ENCODE assay signal across 17 cellular contexts in genomic region chr17:19520641-19521040, GRCh38. TPM values are rescaled to one million over a fixed set of nuclear protein-coding genes. Genes with fewer than 3 reads are reported as not detected.
DNase-seq lines count a peak whose midpoint lies in the region; ATAC-seq and TF ChIP-seq lines count a peak whose summit lies in the region.
"Had no signal": no experiment of that assay in that cellular context is flagged by ENCODE, and none has a peak within 500 bp of the region (broad histone marks: within the 10 kb centered on the region; RNA-seq: fewer than 3 reads in every experiment).

No MANE protein-coding gene starts in this region.

- H3K9me3 ChIP-seq in endodermal cell (ENCODE audit: control insufficient read depth, low read length) (no peaks in the 10 kb centered on the region), upper lobe of right lung (no peaks in the 10 kb centered on the region), vagina (no peaks in the 10 kb centered on the region)
- H3K9me3 ChIP-seq: SK-N-SH had no signal

- no peak overlapping the region for H3K9ac ChIP-seq in endodermal cell (ENCODE audit: extremely low read depth, low read length, poor library complexity, severe bottlenecking)
- H3K9ac ChIP-seq: KMS-11, SK-N-SH had no signal

- intact Hi-C loops in CD14-positive monocyte (cut with micrococcal nuclease) (no loop called here), upper lobe of right lung (cut with DNase I) (no loop called here), vagina (cut with DNase I) (no loop called here)

- DNase-seq in CD14-positive monocyte (ENCODE audit: low spot score) = no peak
- no peak for DNase-seq in GM23338 (ENCODE audit: low spot score)
- DNase-seq in endodermal cell = peak; percentile 39
- DNase-seq in upper lobe of right lung = peak; percentile 43
- DNase-seq in vagina (ENCODE audit: extremely low spot score in 2 of 2) = no peak
- DNase-seq in RPMI8226 = no peak
- DNase-seq in stimulated activated naive CD4-positive, alpha-beta T cell (lab: John Stamatoyannopoulos, UW) = no peak
- DNase-seq: H7, IMR-90, MM.1S, NCI-H2029, NCI-H510A, NCI-H69, SK-N-SH, SW 1271 had no signal

- no peaks in the 10 kb centered on the region for H3K79me2 ChIP-seq in GM23338 (replicated peaks; ENCODE audit: insufficient read depth)

- no peaks in the 10 kb centered on the region for H3K36me3 Mint-ChIP-seq in CD14-positive monocyte
- H3K36me3 Mint-ChIP-seq in GM23338 (ENCODE audit: low read depth) = no peaks in the 10 kb centered on the region
- H3K36me3 Mint-ChIP-seq in endodermal cell (ENCODE audit: low read depth) = no peaks in the 10 kb centered on the region

- no peaks in the 10 kb centered on the region for H3K36me3 ChIP-seq in GM23338 (ENCODE audit: insufficient read depth)
- no peaks in the 10 kb centered on the region for H3K36me3 ChIP-seq in endodermal cell (ENCODE audit: control insufficient read depth, insufficient read depth, low read length)
- no peaks in the 10 kb centered on the region for H3K36me3 ChIP-seq in upper lobe of right lung
- no peaks in the 10 kb centered on the region for H3K36me3 ChIP-seq in vagina

- H3K27ac Mint-ChIP-seq in CD14-positive monocyte = peak overlapping the region in 6 of 7 donors; percentile 66 to 94 (median 87)
- H3K27ac Mint-ChIP-seq in GM23338 = no peak overlapping the region
- H3K27ac Mint-ChIP-seq in endodermal cell = peak overlapping the region; percentile 44

- H3K4me3 ChIP-seq in GM23338 (no peak overlapping the region), endodermal cell (ENCODE audit: low read length) (no peak overlapping the region), upper lobe of right lung (no peak overlapping the region), vagina (no peak overlapping the region)

- peak overlapping the region; percentile 52 to 82 for H3K4me3 Mint-ChIP-seq in CD14-positive monocyte
- no peak overlapping the region for H3K4me3 Mint-ChIP-seq in GM23338
- H3K4me3 Mint-ChIP-seq in endodermal cell = peak overlapping the region; percentile 29

- H3K27ac ChIP-seq in GM23338 (ENCODE audit: low read depth) (no peak overlapping the region), endodermal cell (ENCODE audit: low read depth, low read length) (no peak overlapping the region), upper lobe of right lung (no peak overlapping the region), vagina (no peak overlapping the region)
- H3K27ac ChIP-seq: KMS-11 had no signal

- H3K27me3 ChIP-seq in GM23338 (ENCODE audit: insufficient read depth) = no peaks in the 10 kb centered on the region
- no peaks in the 10 kb centered on the region for H3K27me3 ChIP-seq in endodermal cell (ENCODE audit: control insufficient read depth, insufficient read depth, low read length, poor library complexity, severe bottlenecking)
- H3K27me3 ChIP-seq in upper lobe of right lung = no peaks in the 10 kb centered on the region
- H3K27me3 ChIP-seq in vagina = no peaks in the 10 kb centered on the region

- H2AFZ ChIP-seq in GM23338 = peak overlapping the region; percentile 56

- no peak for TF ChIP-seq POLR2A in vagina (IDR thresholded peaks at IDR 0.05)

- ATAC-seq in GM23338 (no peak), upper lobe of right lung (no peak)

- no peaks in the 10 kb centered on the region for H4K20me1 ChIP-seq in GM23338 (replicated peaks; ENCODE audit: insufficient read depth)

- H3K4me1 Mint-ChIP-seq in CD14-positive monocyte (peaks cover 39% of the 10 kb centered on the region), GM23338 (no peaks in the 10 kb centered on the region; the same call in 2 of the 3 replicates), endodermal cell (peaks cover 45% of the 10 kb centered on the region)

- 0 out of 2 replicates have a peak, but pooled peaks cover 3% of the 10 kb centered on the region for H3K4me1 ChIP-seq in GM23338 (ENCODE audit: insufficient read depth)
- peaks cover 3% of the 10 kb centered on the region for H3K4me1 ChIP-seq in endodermal cell (ENCODE audit: control insufficient read depth, insufficient read depth, low read length)
- no peaks in the 10 kb centered on the region for H3K4me1 ChIP-seq in upper lobe of right lung
- H3K4me1 ChIP-seq in vagina = no peaks in the 10 kb centered on the region

- no peaks in the 10 kb centered on the region for H3F3A ChIP-seq in GM23338 (replicated peaks; ENCODE audit: low read depth)

- 90 to 96% methylated on average over 4 to 5 of the region's 5 CpGs for WGBS in endodermal cell (ENCODE audit: insufficient coverage in 1 of 2, insufficient read length in 1 of 2), 2 experiments

- peaks cover 0 to 3% (median 0%) of the 10 kb centered on the region in 3 donors for H3K27me3 Mint-ChIP-seq in CD14-positive monocyte (ENCODE audit: low read depth in 3 of 3)
- peaks cover 3% of the 10 kb centered on the region for H3K27me3 Mint-ChIP-seq in GM23338 (ENCODE audit: insufficient read depth, low read depth, poor library complexity)
- H3K27me3 Mint-ChIP-seq in endodermal cell (ENCODE audit: insufficient read depth) = no peaks in the 10 kb centered on the region

- H3K9me2 ChIP-seq in GM23338 (ENCODE audit: insufficient read depth) = 0 out of 2 replicates have a peak, but pooled peaks cover 4% of the 10 kb centered on the region
- H3K9me2 ChIP-seq: SK-N-SH had no signal

- TF ChIP-seq CTCF in CD14-positive monocyte (IDR thresholded peaks at IDR 0.05) = no peak
- TF ChIP-seq CTCF in GM23338 (conservative IDR thresholded peaks at IDR 0.05; ENCODE audit: low read depth in 2 of 2) = no peak
- TF ChIP-seq CTCF in endodermal cell (conservative IDR thresholded peaks at IDR 0.05) = no peak
- TF ChIP-seq CTCF in upper lobe of right lung (IDR thresholded peaks at IDR 0.05) = no peak
- TF ChIP-seq CTCF in vagina (IDR thresholded peaks at IDR 0.05) = no peak

- H3K4me2 ChIP-seq in GM23338 = no peak overlapping the region
- H3K4me2 ChIP-seq: KMS-11, SK-N-SH had no signal

- H3K9me3 Mint-ChIP-seq in CD14-positive monocyte (peaks cover 0 to 2% (median 0%) of the 10 kb centered on the region in 7 donors), GM23338 (no peaks in the 10 kb centered on the region), endodermal cell (no peaks in the 10 kb centered on the region)

TF ChIP-seq in GM23338, 12 proteins besides CTCF, POLR2A, EP300 and RAD21 (continues in another document):
- TF ChIP-seq ZNF114 (CRISPR knock-in tag; IDR thresholded peaks at IDR 0.05) (no peak), EZH2 (IDR thresholded peaks at IDR 0.05; ENCODE audit: low read depth, unreplicated experiment) (no peak), NANOG (IDR thresholded peaks at IDR 0.05; ENCODE audit: borderline replicate concordance) (no peak)

RNA-seq across cellular contexts. Expression of gene SLC47A1, which starts 13.0 kb away (rescaled TPM):
- polyA plus RNA-seq in CD14-positive monocyte (1 to 10 TPM in 1 of 2 donors, under 1 TPM in 1; 0.44 to 2.0 TPM), GM23338 (2016; fragmentation: Nextera tagmentation; extraction: Ambion mirVana) (0.53 and 0.64 TPM in 2 replicates)
- total RNA-seq in GM23338 (2014; rRNA removed; shearing (Covaris generic)) = 1.9 and 4.5 TPM in 2 replicates
- total RNA-seq in endodermal cell (1 to 10 TPM; 2.5 to 3.1 TPM), upper lobe of right lung (13.4 TPM), vagina (29.7 TPM)
- polyA plus RNA-seq in endodermal cell (2013, experiment 1 of 2) = 3.1 TPM
- polyA plus RNA-seq in endodermal cell (2013, experiment 2 of 2) = 2.9 TPM
- total RNA-seq: Daoy, IMR-90 had no signal
- polyA plus RNA-seq: IMR-90 had no signal

Comparison
In these comparisons a context has a peak if more than half of its experiments do, and no peak if none do; other contexts are left out.
1. DNase-seq: peak in endodermal cell (single experiment) and upper lobe of right lung (single experiment); none in CD14-positive monocyte (single experiment), GM23338 (single experiment), vagina (0 of 2), RPMI8226 (single experiment) and stimulated activated naive CD4-positive, alpha-beta T cell (0 of 6).